ENCODE assay signal across 28 cellular contexts in the genomic region with DNA sequence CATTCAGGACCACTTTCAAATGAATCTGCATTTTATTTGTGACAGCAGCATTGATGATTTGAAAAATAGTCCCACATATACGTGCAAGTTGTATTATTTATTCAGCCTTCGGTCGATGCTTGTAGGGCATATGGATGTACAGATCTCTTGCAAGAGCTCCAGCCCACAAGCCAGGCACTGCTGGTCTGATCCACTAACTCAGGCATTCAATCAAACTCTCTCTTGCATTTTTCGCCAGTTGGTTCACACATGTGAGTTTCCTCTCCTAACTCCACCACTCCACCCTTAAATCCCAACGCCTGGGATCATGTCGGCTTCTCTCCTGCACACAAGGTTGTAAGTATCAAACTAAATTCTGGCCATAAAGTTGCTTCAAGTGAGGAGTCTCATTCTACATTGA.
"Had no signal": no experiment of that assay in that cellular context is flagged by ENCODE, and none has a peak within 500 bp of the region (broad histone marks: within the 10 kb centered on the region; RNA-seq: fewer than 3 reads in every experiment).

No MANE protein-coding gene starts in this region.

- H3K4me1 ChIP-seq: adrenal gland, body of pancreas had no signal

- H3K4me3 ChIP-seq: adrenal gland, body of pancreas, SJCRH30 had no signal

- H3K36me3 ChIP-seq: adrenal gland, SJCRH30 had no signal

- H3K27ac ChIP-seq: adrenal gland, body of pancreas, RWPE1 had no signal

- DNase-seq: activated CD4-positive, alpha-beta T cell treated with anti-CD3 and anti-CD28 coated beads for 4 hours; activated CD8-positive, alpha-beta memory T cell treated with anti-CD3 and anti-CD28 coated beads, Interleukin-2, amount 50 U/mL, for 4 hours; activated CD8-positive, alpha-beta T cell treated with anti-CD3 and anti-CD28 coated beads for 36 hours; activated gamma-delta T cell treated with Interleukin-2 at 50 U/mL for 16 hours; activated naive CD4-positive, alpha-beta T cell treated with anti-CD3 and anti-CD28 coated beads, Interleukin-2, amount 10 ng/mL, durations not matched to agents 7 days and 5 days; activated naive CD8-positive, alpha-beta T cell treated with anti-CD3 and anti-CD28 coated beads, Interleukin-2, amount 10 ng/mL, durations not matched to agents 7 days and 5 days; activated T-cell treated with anti-CD3 and anti-CD28 coated beads, Interleukin-2, amount 50 U/mL, for 72 hours; adrenal gland; anterior cingulate cortex; body of pancreas; central memory CD4-positive, alpha-beta T cell; NCI-H1048; NCI-H146; NCI-H187 treated with DMSO at 0.1 percent for 48 hours; NCI-H2171 treated with DMSO at 0.1 percent for 48 hours; NCI-H345; NCI-H510A; NCI-H69; NK-92 treated with Interleukin-12 subunit alpha and Interleukin-12 subunit beta, amount 100 ng/mL, for 24 hours; OCI-M1; Right ventricle myocardium superior; SJCRH30 had no signal

- ATAC-seq: activated CD4-positive, CD25-positive, alpha-beta regulatory T cell treated with anti-CD3 and anti-CD28 coated beads, Interleukin-2, amount 50 U/mL, for 24 hours; activated CD8-positive, alpha-beta T cell treated with anti-CD3 and anti-CD28 coated beads for 36 hours; activated T-cell treated with anti-CD3 and anti-CD28 coated beads, Interleukin-2, amount 50 U/mL, for 72 hours; body of pancreas; Panc1 had no signal

- H3K4me1 Mint-ChIP-seq: activated naive CD4-positive, alpha-beta T cell treated with anti-CD3 and anti-CD28 coated beads, Interleukin-2, amount 10 ng/mL, durations not matched to agents 7 days and 5 days; activated naive CD8-positive, alpha-beta T cell treated with anti-CD3 and anti-CD28 coated beads, Interleukin-2, amount 10 ng/mL, durations not matched to agents 7 days and 5 days had no signal

- H3K27ac Mint-ChIP-seq: activated CD8-positive, alpha-beta T cell treated with anti-CD3 and anti-CD28 coated beads for 36 hours; activated naive CD4-positive, alpha-beta T cell treated with anti-CD3 and anti-CD28 coated beads, Interleukin-2, amount 10 ng/mL, durations not matched to agents 7 days and 5 days; activated naive CD8-positive, alpha-beta T cell treated with anti-CD3 and anti-CD28 coated beads, Interleukin-2, amount 10 ng/mL, durations not matched to agents 7 days and 5 days; activated T-cell treated with anti-CD3 and anti-CD28 coated beads, Interleukin-2, amount 50 U/mL, for 72 hours; activated T-helper 2 cell treated with anti-CD3 and anti-CD28 coated beads, Interferon-gamma antibody, Interleukin-2, Interleukin-4, amounts not matched to agents 10 μg/mL and 5 μg/mL and 100 μg/mL, durations not matched to agents 14 hours and 24 hours and 36 hours; T-helper 1 cell treated with Interleukin-12 subunit alpha and Interleukin-12 subunit beta and Interleukin-4 antibody, amounts not matched to agents 30 μg/mL and 1 μg/mL, for 36 hours had no signal

- FAIRE-seq: bronchial epithelial cell had no signal

- H3K9me3 Mint-ChIP-seq: activated CD8-positive, alpha-beta T cell treated with anti-CD3 and anti-CD28 coated beads for 36 hours; activated naive CD4-positive, alpha-beta T cell treated with anti-CD3 and anti-CD28 coated beads, Interleukin-2, amount 10 ng/mL, durations not matched to agents 7 days and 5 days; activated naive CD8-positive, alpha-beta T cell treated with anti-CD3 and anti-CD28 coated beads, Interleukin-2, amount 10 ng/mL, durations not matched to agents 7 days and 5 days; activated T-helper 2 cell treated with anti-CD3 and anti-CD28 coated beads, Interferon-gamma antibody, Interleukin-2, Interleukin-4, amounts not matched to agents 10 μg/mL and 5 μg/mL and 100 μg/mL, durations not matched to agents 14 hours and 24 hours and 36 hours; T-helper 1 cell treated with Interleukin-12 subunit alpha and Interleukin-12 subunit beta and Interleukin-4 antibody, amounts not matched to agents 30 μg/mL and 1 μg/mL, for 36 hours had no signal

- H3K4me3 Mint-ChIP-seq: activated CD8-positive, alpha-beta T cell treated with anti-CD3 and anti-CD28 coated beads for 36 hours; activated naive CD4-positive, alpha-beta T cell treated with anti-CD3 and anti-CD28 coated beads, Interleukin-2, amount 10 ng/mL, durations not matched to agents 7 days and 5 days; activated naive CD8-positive, alpha-beta T cell treated with anti-CD3 and anti-CD28 coated beads, Interleukin-2, amount 10 ng/mL, durations not matched to agents 7 days and 5 days; activated T-cell treated with anti-CD3 and anti-CD28 coated beads, Interleukin-2, amount 50 U/mL, for 72 hours; T-helper 1 cell treated with Interleukin-12 subunit alpha and Interleukin-12 subunit beta and Interleukin-4 antibody, amounts not matched to agents 30 μg/mL and 1 μg/mL, for 36 hours had no signal

- H3K27me3 ChIP-seq: SJCRH30 had no signal

- H3K9me3 ChIP-seq: adrenal gland, body of pancreas had no signal

- H3K36me3 Mint-ChIP-seq: activated naive CD4-positive, alpha-beta T cell treated with anti-CD3 and anti-CD28 coated beads, Interleukin-2, amount 10 ng/mL, durations not matched to agents 7 days and 5 days; activated naive CD8-positive, alpha-beta T cell treated with anti-CD3 and anti-CD28 coated beads, Interleukin-2, amount 10 ng/mL, durations not matched to agents 7 days and 5 days had no signal
